8 cellular contexts compared by ENCODE assay signal in genomic region chr19:2636897-2637683, GRCh38.
DNase-seq lines count a peak whose midpoint lies in the region; ATAC-seq and TF ChIP-seq lines count a peak whose summit lies in the region.

No MANE protein-coding gene starts in this region.

- no peaks in the 10 kb centered on the region for H3K9me3 ChIP-seq in naive thymus-derived CD4-positive, alpha-beta T cell (ENCODE audit: control insufficient read depth in 2 of 3, low read length in 3 of 3)

- H3K36me3 Mint-ChIP-seq in naive thymus-derived CD4-positive, alpha-beta T cell = no peaks in the 10 kb centered on the region
- peaks cover 0 to 3% of the 10 kb centered on the region in 2 donors for H3K36me3 Mint-ChIP-seq in stimulated activated naive B cell treated with anti-CD40 and anti-IgM and Interleukin-4, amounts not matched to agents 10 μg/mL and 1 μg/mL and 100 μg/mL, for 72 hours

- DNase-seq in NCI-H460 (ENCODE audit: extremely low read depth, low read depth) (peak; percentile 16), activated T-cell treated with anti-CD3 and anti-CD28 coated beads for 48 hours (ENCODE audit: low read depth) (peak; percentile 65), OCI-M2 (lab: John Stamatoyannopoulos, UW; ENCODE audit: unreplicated experiment) (no peak)
- DNase-seq in naive thymus-derived CD4-positive, alpha-beta T cell = peak; percentile 64 to 84 (median 74)
- DNase-seq in stimulated activated naive B cell treated with anti-CD40 and anti-IgM and Interleukin-4, amounts not matched to agents 10 μg/mL and 1 μg/mL and 100 μg/mL, for 72 hours = peak; percentile 67

- ATAC-seq in esophagus mucosa (peak; percentile 62), HG03039 (IDR thresholded peaks at IDR 0.05; ENCODE audit: unreplicated experiment) (no peak)
- peak; percentile 97 for ATAC-seq in naive thymus-derived CD4-positive, alpha-beta T cell
- peak; percentile 61 to 75 for ATAC-seq in stimulated activated naive B cell treated with anti-CD40 and anti-IgM and Interleukin-4, amounts not matched to agents 10 μg/mL and 1 μg/mL and 100 μg/mL, for 72 hours (replicated peaks)

- peaks cover 5 to 18% (median 13%) of the 10 kb centered on the region in 7 donors for H3K4me1 Mint-ChIP-seq in naive thymus-derived CD4-positive, alpha-beta T cell
- peaks cover 52 to 96% of the 10 kb centered on the region in 2 donors for H3K4me1 Mint-ChIP-seq in stimulated activated naive B cell treated with anti-CD40 and anti-IgM and Interleukin-4, amounts not matched to agents 10 μg/mL and 1 μg/mL and 100 μg/mL, for 72 hours

- peak overlapping the region in 5 of 10 donors; percentile 23 to 37 (median 23) for H3K4me3 Mint-ChIP-seq in naive thymus-derived CD4-positive, alpha-beta T cell
- H3K4me3 Mint-ChIP-seq in stimulated activated naive B cell treated with anti-CD40 and anti-IgM and Interleukin-4, amounts not matched to agents 10 μg/mL and 1 μg/mL and 100 μg/mL, for 72 hours = peak overlapping the region; percentile 56 to 71

- H3K27me3 Mint-ChIP-seq in naive thymus-derived CD4-positive, alpha-beta T cell = peaks cover 0 to 11% (median 0%) of the 10 kb centered on the region in 5 donors
- H3K27me3 Mint-ChIP-seq in stimulated activated naive B cell treated with anti-CD40 and anti-IgM and Interleukin-4, amounts not matched to agents 10 μg/mL and 1 μg/mL and 100 μg/mL, for 72 hours = no peaks in the 10 kb centered on the region

- CTCF ChIA-PET in naive thymus-derived CD4-positive, alpha-beta T cell (lab: Charles Lee) = interaction anchor here (0.5 to 4.1 kb wide), 21 partner anchors 9 to 1182 kb away, joined by 3 to 32 read pairs (median 4); partner anchors contain the start of gene GADD45B

- no peak overlapping the region for H3K4me3 ChIP-seq in naive thymus-derived CD4-positive, alpha-beta T cell (ENCODE audit: low read length)

- H3K36me3 ChIP-seq in naive thymus-derived CD4-positive, alpha-beta T cell (ENCODE audit: control insufficient read depth in 2 of 3, insufficient read depth in 3 of 3, low read length in 3 of 3) = no peaks in the 10 kb centered on the region

- POLR2A ChIA-PET in naive thymus-derived CD4-positive, alpha-beta T cell (lab: Charles Lee) = interaction anchor here (0.6 to 2.3 kb wide), 7 partner anchors 17 to 361 kb away, joined by 3 to 24 read pairs (median 5); partner anchors contain the start of gene GADD45B

- intact Hi-C loops in naive thymus-derived CD4-positive, alpha-beta T cell (cut with micrococcal nuclease) = loop anchor here (1.0 to 2.0 kb wide), 5 partner anchors 16 to 163 kb away; no protein-coding TSS in a partner anchor

- H3K27ac ChIP-seq in naive thymus-derived CD4-positive, alpha-beta T cell (ENCODE audit: low read depth, low read length) = no peak overlapping the region

- no peaks in the 10 kb centered on the region for H3K27me3 ChIP-seq in naive thymus-derived CD4-positive, alpha-beta T cell (ENCODE audit: control insufficient read depth in 2 of 2, insufficient read depth in 2 of 2, low read length in 2 of 2)

- H3K9me3 Mint-ChIP-seq in naive thymus-derived CD4-positive, alpha-beta T cell = peaks cover 0 to 3% (median 0%) of the 10 kb centered on the region in 11 donors
- H3K9me3 Mint-ChIP-seq in stimulated activated naive B cell treated with anti-CD40 and anti-IgM and Interleukin-4, amounts not matched to agents 10 μg/mL and 1 μg/mL and 100 μg/mL, for 72 hours = no peaks in the 10 kb centered on the region

- peaks cover 0 to 10% of the 10 kb centered on the region in 2 donors for H3K4me1 ChIP-seq in naive thymus-derived CD4-positive, alpha-beta T cell (ENCODE audit: control insufficient read depth in 2 of 2, insufficient read depth in 2 of 2, low read length in 2 of 2)

- peak overlapping the region in 1 of 9 donors; percentile 70 for H3K27ac Mint-ChIP-seq in naive thymus-derived CD4-positive, alpha-beta T cell
- H3K27ac Mint-ChIP-seq in stimulated activated naive B cell treated with anti-CD40 and anti-IgM and Interleukin-4, amounts not matched to agents 10 μg/mL and 1 μg/mL and 100 μg/mL, for 72 hours = peak overlapping the region; percentile 84

- peak; percentile 94 for TF ChIP-seq CTCF in GM12874 (IDR thresholded peaks at IDR 0.05; ENCODE audit: insufficient read depth, low read depth, low read length)
